ENCODE assay signal across 8 cellular contexts in the genomic region with DNA sequence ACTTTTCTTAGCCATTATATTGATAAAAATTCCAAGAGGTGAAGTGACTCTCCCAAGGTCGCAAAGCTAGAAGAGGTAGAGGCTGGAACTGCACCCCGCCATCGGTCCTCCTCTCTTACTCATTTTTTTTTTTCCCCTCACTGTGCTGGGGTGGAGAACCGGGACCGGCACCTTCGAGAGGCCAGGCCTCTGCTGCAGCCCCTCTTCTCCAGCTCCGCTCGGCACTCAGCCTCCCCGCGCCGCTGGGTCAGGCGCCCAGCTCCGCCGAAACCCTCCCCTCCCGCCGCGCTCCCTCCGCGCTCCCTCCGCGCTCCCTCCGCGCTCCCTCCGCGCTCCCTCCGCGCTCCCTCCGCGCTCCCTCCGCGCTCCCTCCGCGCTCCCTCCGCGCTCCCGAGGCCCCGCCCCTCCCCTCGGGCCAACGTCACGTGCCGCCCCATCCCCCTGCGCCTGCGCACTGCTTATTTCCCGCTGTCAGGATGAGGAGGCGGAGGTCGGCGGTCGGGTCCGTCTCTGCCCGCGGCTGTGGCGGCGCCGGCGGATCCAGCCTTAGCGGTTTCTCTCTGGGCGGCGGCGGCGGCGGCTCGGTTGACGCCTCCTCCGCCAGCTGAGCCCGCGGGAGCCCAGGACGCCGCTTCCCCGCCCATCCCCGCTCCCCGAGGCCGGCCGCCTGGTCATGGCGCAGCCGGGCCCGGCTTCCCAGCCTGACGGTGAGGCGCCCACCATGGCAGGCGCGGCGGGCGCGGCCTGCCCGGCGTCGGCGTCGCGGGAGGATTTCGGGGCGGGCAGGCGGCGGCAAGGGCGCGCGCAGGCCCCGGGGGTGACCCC. TPM values are rescaled to one million over a fixed set of nuclear protein-coding genes. Genes with fewer than 3 reads are reported as not detected.
DNase-seq lines count a peak whose midpoint lies in the region; ATAC-seq and TF ChIP-seq lines count a peak whose summit lies in the region.

A gene with protein sequence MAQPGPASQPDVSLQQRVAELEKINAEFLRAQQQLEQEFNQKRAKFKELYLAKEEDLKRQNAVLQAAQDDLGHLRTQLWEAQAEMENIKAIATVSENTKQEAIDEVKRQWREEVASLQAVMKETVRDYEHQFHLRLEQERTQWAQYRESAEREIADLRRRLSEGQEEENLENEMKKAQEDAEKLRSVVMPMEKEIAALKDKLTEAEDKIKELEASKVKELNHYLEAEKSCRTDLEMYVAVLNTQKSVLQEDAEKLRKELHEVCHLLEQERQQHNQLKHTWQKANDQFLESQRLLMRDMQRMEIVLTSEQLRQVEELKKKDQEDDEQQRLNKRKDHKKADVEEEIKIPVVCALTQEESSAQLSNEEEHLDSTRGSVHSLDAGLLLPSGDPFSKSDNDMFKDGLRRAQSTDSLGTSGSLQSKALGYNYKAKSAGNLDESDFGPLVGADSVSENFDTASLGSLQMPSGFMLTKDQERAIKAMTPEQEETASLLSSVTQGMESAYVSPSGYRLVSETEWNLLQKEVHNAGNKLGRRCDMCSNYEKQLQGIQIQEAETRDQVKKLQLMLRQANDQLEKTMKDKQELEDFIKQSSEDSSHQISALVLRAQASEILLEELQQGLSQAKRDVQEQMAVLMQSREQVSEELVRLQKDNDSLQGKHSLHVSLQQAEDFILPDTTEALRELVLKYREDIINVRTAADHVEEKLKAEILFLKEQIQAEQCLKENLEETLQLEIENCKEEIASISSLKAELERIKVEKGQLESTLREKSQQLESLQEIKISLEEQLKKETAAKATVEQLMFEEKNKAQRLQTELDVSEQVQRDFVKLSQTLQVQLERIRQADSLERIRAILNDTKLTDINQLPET (plus strand): TSS at position 471 of the 825 bp plus-strand sequence. CDS start 203 bp downstream, at position 674.

- H3K4me1 ChIP-seq in spleen, result peaks cover 30 to 57% (median 49%) of the 10 kb centered on the region in 6 donors

- TF ChIP-seq CTCF in spleen (IDR thresholded peaks at IDR 0.05 in 8 of 11, conservative IDR thresholded peaks at IDR 0.05 in 3 of 11), result peak in 6 of 11 experiments; percentile 11 to 52 (median 34)

- peak in 2 of 3 donors; percentile 39 to 84 for TF ChIP-seq POLR2A in spleen (IDR thresholded peaks at IDR 0.05)

- ATAC-seq in GM18502 (IDR thresholded peaks at IDR 0.05; ENCODE audit: poor library complexity, unreplicated experiment) (peak; percentile 78), HG03039 (IDR thresholded peaks at IDR 0.05; ENCODE audit: unreplicated experiment) (peak; percentile 64), GM18519 (IDR thresholded peaks at IDR 0.05; ENCODE audit: low FRiP score, unreplicated experiment) (no peak)

- H3K9me3 ChIP-seq in spleen, result no peaks in the 10 kb centered on the region

- H3K27ac ChIP-seq in caudate nucleus (ENCODE audit: low read depth, low read length) (peak within 1 kb of the TSS; percentile 67), spleen (peak within 1 kb of the TSS; percentile 85 to 97 (median 93))

- H3K4me3 ChIP-seq in spleen, result peak within 1 kb of the TSS; percentile 67 to 91 (median 81)

- H3K27me3 ChIP-seq in spleen (replicated peaks in 1 of 7), result no peaks in the 10 kb centered on the region

- intact Hi-C loops in spleen (cut with DNase I; ENCODE audit: low total_unique reads), result no loop called here

- peaks cover 0 to 4% (median 0%) of the 10 kb centered on the region in 6 donors for H3K36me3 ChIP-seq in spleen

- whole genome bisulfite sequencing in spleen, 5 donors, result 1 to 2% (median 1%) methylated on average over 66 to 97 of the region's 97 CpGs

- DNase-seq in NCI-H226 (peak; percentile 78), caudate nucleus (lab: John Stamatoyannopoulos, UW) (peak in 60 of 61 donors; percentile 6 to 92 (median 79)), inferior parietal cortex (ENCODE audit: extremely low spot score) (peak; percentile 78), spleen (peak; percentile 97)
- peak; percentile 81 to 90 (median 84) for DNase-seq in activated CD4-positive, CD25-positive, alpha-beta regulatory T cell (lab: John Stamatoyannopoulos, UW)

RNA-seq across cellular contexts. Expression of the gene that starts here (rescaled TPM):
- 10 to 100 TPM; 47.4 to 58.0 (median 52.7) TPM for total RNA-seq in spleen
- polyA plus RNA-seq in spleen, result 10 to 100 TPM; 17.1 to 22.9 (median 20.5) TPM
